ENCODE assay signal across 8 cellular contexts in genomic region chr7:100867040-100867795, GRCh38. TPM values are rescaled to one million over a fixed set of nuclear protein-coding genes. Genes with fewer than 3 reads are reported as not detected.
DNase-seq lines count a peak whose midpoint lies in the region; ATAC-seq, FAIRE-seq and TF ChIP-seq lines count a peak whose summit lies in the region.

TRIP6 (plus strand) TSS chr7:100867387; CDS start chr7:100867498, 111 bp downstream.

- H2AFZ ChIP-seq in SU-DHL-6 (ENCODE audit: low read depth, low read length, severe bottlenecking) (peak within 1 kb of the TSS; percentile 57), GM12878 (ENCODE audit: control insufficient read depth, low read depth, low read length) (peak within 1 kb of the TSS; percentile 35), hepatocyte (peak within 1 kb of the TSS; percentile 20)

- no peak for TF ChIP-seq RAD21 in GM12878 (IDR thresholded peaks at IDR 0.05; ENCODE audit: insufficient read depth, low read depth, low read length)

- SMC1A ChIA-PET in GM12878 (lab: Charles Lee; ENCODE audit: uncharacterized antibody, unreplicated experiment) = interaction anchor here (1.0 kb wide), 1 partner anchor 8 kb away, joined by 3 read pairs; the partner anchor contains the start of gene SRRT

- CTCF ChIA-PET in GM12878 (lab: Yijun Ruan, JAX) = interaction anchor here (1.1 to 1.3 kb wide), 2 partner anchors 15 to 66 kb away, joined by 3 read pairs; partner anchors contain the start of gene SLC12A9

- POLR2A ChIA-PET in GM12878 (lab: Charles Lee) = interaction anchor here (0.6 to 0.8 kb wide), 4 partner anchors 22 to 259 kb away, joined by 3 to 4 read pairs (median 3); partner anchors contain the start of genes MOSPD3, SERPINE1 and UFSP1

- H3K4me3 ChIP-seq in SU-DHL-6 (ENCODE audit: insufficient read depth, low read length, poor library complexity, severe bottlenecking) = peak within 1 kb of the TSS; percentile 55
- H3K4me3 ChIP-seq in GM12878 = peak within 1 kb of the TSS; percentile 94
- H3K4me3 ChIP-seq in hepatocyte = peak within 1 kb of the TSS; percentile 82
- no peak within 1 kb of the TSS for H3K4me3 ChIP-seq in WERI-Rb-1 (ENCODE audit: low read depth, low read length)

- in situ Hi-C loops in GM12878 (cut with MboI) = no loop called here

- WGBS in GM12878 (ENCODE audit: insufficient coverage, insufficient replicate concordance, low lambda C conversion rate, missing lambda C conversion rate) = 3% methylated on average over 40 of the region's 44 CpGs
- WGBS in hepatocyte (ENCODE audit: low lambda C conversion rate, missing lambda C conversion rate) = 2% methylated on average over 36 of the region's 44 CpGs

- TF ChIP-seq EP300 in GM12878 (IDR thresholded peaks at IDR 0.05; ENCODE audit: borderline replicate concordance in 1 of 2, control insufficient read depth in 1 of 2, low read depth in 2 of 2, low read length in 2 of 2) = peak in 1 of 2 experiments; percentile 36; a peak in 1 of 4 replicates

- intact Hi-C loops in GM12878 (cut with micrococcal nuclease; ENCODE audit: unreplicated experiment) = no loop called here

- peak; percentile 23 for DNase-seq in DMS 273 treated with DMSO at 0.1 percent for 48 hours (lab: John Stamatoyannopoulos, UW)
- DNase-seq in GM12878 (ENCODE audit: low read depth, low spot score) = no peak
- peak; percentile 93 for DNase-seq in hepatocyte (ENCODE audit: low spot score)
- DNase-seq in putamen (ENCODE audit: low spot score) = peak; percentile 85
- DNase-seq in D341Med (ENCODE audit: low spot score) = no peak
- DNase-seq in WERI-Rb-1 = no peak

- peak; percentile 74 for TF ChIP-seq POLR2A in GM12878 (IDR thresholded peaks at IDR 0.05; ENCODE audit: low read depth, low read length)

- H3K36me3 ChIP-seq in SU-DHL-6 (ENCODE audit: low read length) (no peaks in the 10 kb centered on the region), GM12878 (ENCODE audit: control insufficient read depth in 2 of 2, insufficient read depth in 2 of 2, low read length in 1 of 2) (peaks cover 0 to 2% of the 10 kb centered on the region in 2 experiments; a peak in 3 of 4 replicates), hepatocyte (replicated peaks; ENCODE audit: insufficient read depth, low read depth) (no peaks in the 10 kb centered on the region), WERI-Rb-1 (no peaks in the 10 kb centered on the region)

- 0 out of 2 replicates have a peak, but pooled peaks cover 8% of the 10 kb centered on the region for H3F3A ChIP-seq in SU-DHL-6 (ENCODE audit: insufficient read depth)

- peak; percentile 54 for ATAC-seq in HG02852 (IDR thresholded peaks at IDR 0.05; ENCODE audit: unreplicated experiment)
- peak; percentile 81 for ATAC-seq in GM12878

- TF ChIP-seq CTCF in SU-DHL-6 (IDR thresholded peaks at IDR 0.05; ENCODE audit: insufficient read depth, low read length, poor library complexity, severe bottlenecking) (no peak), GM12878 (IDR thresholded peaks at IDR 0.05 in 2 of 3, conservative IDR thresholded peaks at IDR 0.05 in 1 of 3; ENCODE audit: control insufficient read depth in 2 of 3, extremely low read depth in 1 of 3, insufficient read depth in 1 of 3, low read depth in 3 of 3, low read length in 3 of 3) (no peak), hepatocyte (IDR thresholded peaks at IDR 0.05; ENCODE audit: poor library complexity) (no peak), WERI-Rb-1 (IDR thresholded peaks at IDR 0.05; ENCODE audit: low read depth, low read length) (no peak)

- RAD21 ChIA-PET in GM12878 (lab: Charles Lee; ENCODE audit: unreplicated experiment) = interaction anchor here (0.9 to 1.3 kb wide), 2 partner anchors 9 to 23 kb away, joined by 3 read pairs; partner anchors contain the start of gene UFSP1

- no peaks in the 10 kb centered on the region for H3K27me3 ChIP-seq in SU-DHL-6 (ENCODE audit: low read length)
- H3K27me3 ChIP-seq in GM12878 (replicated peaks in 1 of 2; ENCODE audit: control insufficient read depth in 2 of 2, insufficient read depth in 2 of 2, low read length in 1 of 2) = no peaks in the 10 kb centered on the region
- no peaks in the 10 kb centered on the region for H3K27me3 ChIP-seq in hepatocyte
- no peaks in the 10 kb centered on the region for H3K27me3 ChIP-seq in WERI-Rb-1 (ENCODE audit: insufficient read depth, low read depth, severe bottlenecking)

- H3K9me2 ChIP-seq in SU-DHL-6 (replicated peaks; ENCODE audit: insufficient read depth, low read length) (no peaks in the 10 kb centered on the region), hepatocyte (replicated peaks; ENCODE audit: insufficient read depth) (no peaks in the 10 kb centered on the region)

- H3K27ac ChIP-seq in SU-DHL-6 (ENCODE audit: low read depth, low read length) (peak within 1 kb of the TSS; percentile 49), GM12878 (ENCODE audit: control insufficient read depth, insufficient read depth) (peak within 1 kb of the TSS; percentile 92), hepatocyte (peak within 1 kb of the TSS; percentile 93), WERI-Rb-1 (no peak within 1 kb of the TSS)

- no peak for FAIRE-seq in GM12878 (lab: Jason Lieb, UNC)

- BruUV-seq in GM12878 (replicated peaks; lab: Mats Ljungman, UMichigan) = TSS peak; percentile 86

- no peaks in the 10 kb centered on the region for H3K79me2 ChIP-seq in SU-DHL-6 (ENCODE audit: insufficient read depth, low read length)
- H3K79me2 ChIP-seq in GM12878 (ENCODE audit: control insufficient read depth, insufficient read depth, low read length) = peaks cover 22% of the 10 kb centered on the region
- peaks cover 33% of the 10 kb centered on the region for H3K79me2 ChIP-seq in hepatocyte

- H3K4me2 ChIP-seq in SU-DHL-6 (ENCODE audit: low read depth, low read length, poor library complexity, severe bottlenecking) (peak within 1 kb of the TSS; percentile 56), GM12878 (ENCODE audit: control insufficient read depth, insufficient read depth) (peak within 1 kb of the TSS; percentile 72), hepatocyte (peak within 1 kb of the TSS; percentile 99)

- peaks cover 4% of the 10 kb centered on the region for H3K4me1 ChIP-seq in GM12878 (ENCODE audit: control insufficient read depth, insufficient read depth, low read length)
- H3K4me1 ChIP-seq in hepatocyte (ENCODE audit: insufficient read depth) = peaks cover 14% of the 10 kb centered on the region

- H3K9me3 ChIP-seq in SU-DHL-6 (ENCODE audit: insufficient read depth, low read length) (no peaks in the 10 kb centered on the region), GM12878 (replicated peaks; ENCODE audit: control insufficient read depth, insufficient read depth, low read length) (no peaks in the 10 kb centered on the region), hepatocyte (ENCODE audit: low read depth) (no peaks in the 10 kb centered on the region), WERI-Rb-1 (ENCODE audit: severe bottlenecking) (no peaks in the 10 kb centered on the region)

- no peaks in the 10 kb centered on the region for H4K20me1 ChIP-seq in SU-DHL-6 (ENCODE audit: low read depth, low read length)
- no peaks in the 10 kb centered on the region for H4K20me1 ChIP-seq in GM12878 (ENCODE audit: control insufficient read depth, insufficient read depth)
- H4K20me1 ChIP-seq in hepatocyte (ENCODE audit: insufficient read depth, poor library complexity, severe bottlenecking) = no peaks in the 10 kb centered on the region

- H3K9ac ChIP-seq in SU-DHL-6 (ENCODE audit: low read length) (peak within 1 kb of the TSS; percentile 72), GM12878 (ENCODE audit: control insufficient read depth, insufficient read depth, low read length) (peak within 1 kb of the TSS; percentile 95)

TF ChIP-seq in GM12878, 131 proteins besides CTCF, POLR2A, EP300 and RAD21 (continues in another document):
- TF ChIP-seq ZNF384 (IDR thresholded peaks at IDR 0.05; ENCODE audit: borderline replicate concordance, low read depth, low read length) = peak; percentile 41; the same call in 1 of the 2 replicates
- 0 out of 2 replicates have a peak, but pooled peaks have one; percentile 17 for TF ChIP-seq BACH1 (IDR thresholded peaks at IDR 0.05; ENCODE audit: borderline replicate concordance)
- no peak for TF ChIP-seq RUNX3 (IDR thresholded peaks at IDR 0.05; ENCODE audit: low read length)
- TF ChIP-seq NFXL1 (IDR thresholded peaks at IDR 0.05; ENCODE audit: borderline replicate concordance) = no peak
- TF ChIP-seq CHD2 (IDR thresholded peaks at IDR 0.05; ENCODE audit: borderline replicate concordance, low read depth, low read length) = 0 out of 2 replicates have a peak, but pooled peaks have one; percentile 44
- TF ChIP-seq HDAC6 (IDR thresholded peaks at IDR 0.05; ENCODE audit: unreplicated experiment) = no peak
- peak; percentile 100 for TF ChIP-seq ATF7 (IDR thresholded peaks at IDR 0.05; ENCODE audit: low read depth)
- TF ChIP-seq ZNF622 (IDR thresholded peaks at IDR 0.05) = no peak
- no peak for TF ChIP-seq FOS (IDR thresholded peaks at IDR 0.05; ENCODE audit: borderline replicate concordance, extremely low read depth, insufficient read length)
- no peak; the same call in 2 of the 3 replicates for TF ChIP-seq POU2F2 (IDR thresholded peaks at IDR 0.05; ENCODE audit: borderline replicate concordance, low read depth, low read length)
- no peak for TF ChIP-seq SIX5 (IDR thresholded peaks at IDR 0.05; ENCODE audit: low read depth, low read length, severe bottlenecking)
- TF ChIP-seq IKZF1 (conservative IDR thresholded peaks at IDR 0.05) = peak; percentile 83

RNA-seq across cellular contexts. Expression of gene TRIP6, which starts in this region (rescaled TPM):
- total RNA-seq in GM12878 (2013; cell fraction: nucleolus; rRNA removed) = 23.7 and 24.0 TPM in 2 replicates
- 26.4 and 32.3 TPM in 2 replicates for total RNA-seq in GM12878 (2014; rRNA removed)
- total RNA-seq in GM12878 (2014; rRNA removed; fragmentation: Illumina TruSeq; extraction: Trizol) = 15.4 and 16.2 TPM in 2 replicates
- 45.3 and 47.4 TPM in 2 replicates for total RNA-seq in GM12878 (2021)
- polyA plus RNA-seq in GM12878 (2011; ENCODE audit: low read depth) = 10.0 TPM
- polyA plus RNA-seq in GM12878 (2011; rRNA removed) = 14.2 and 21.3 TPM in 2 replicates
- polyA plus RNA-seq in GM12878 (2011; cell fraction: cytosol; rRNA removed) = 24.6 and 35.7 TPM in 2 replicates
- 37.9 and 42.2 TPM in 2 replicates for polyA plus RNA-seq in GM12878 (2011; cell fraction: nucleus; rRNA removed)
- polyA plus RNA-seq in GM12878 (2012) = 29.8 and 31.4 TPM in 2 replicates
- polyA plus RNA-seq in GM12878 (2014; fragmentation: Illumina TruSeq; extraction: Trizol) = 1.7 and 8.5 TPM in 2 replicates
- polyA plus RNA-seq in GM12878 (2014; fragmentation: Nextera tagmentation; extraction: Ambion mirVana) = 1 to 10 TPM; 2.5 to 7.1 TPM
- 36.6 and 40.3 TPM in 2 replicates for polyA plus RNA-seq in GM12878 (2014; rRNA removed)
- polyA plus RNA-seq in GM12878 (2016; fragmentation: Nextera tagmentation; extraction: Ambion mirVana) = 10 to 100 TPM; 29.7 to 36.5 TPM
- 12.7 and 22.8 TPM in 2 replicates for polyA minus RNA-seq in GM12878 (2011; rRNA and poly(A)+ RNA removed)
- 7.1 and 9.1 TPM in 2 replicates for polyA minus RNA-seq in GM12878 (2011; cell fraction: cytosol; rRNA and poly(A)+ RNA removed)
- 12.3 and 19.0 TPM in 2 replicates for polyA minus RNA-seq in GM12878 (2011; cell fraction: nucleus; rRNA and poly(A)+ RNA removed)
- total RNA-seq in hepatocyte = 54.0 and 57.5 TPM in 2 replicates
- 70.3 and 98.9 TPM in 2 replicates for polyA plus RNA-seq in hepatocyte

Comparison
In these comparisons a context has a peak if more than half of its experiments do, and no peak if none do; other contexts are left out.
1. DNase-seq: peak in DMS 273 treated with DMSO at 0.1 percent for 48 hours (single experiment), hepatocyte (single experiment) and putamen (single experiment); none in GM12878 (single experiment), D341Med (single experiment) and WERI-Rb-1 (single experiment).
2. Peak in every context shown above with its lines, with median percentiles within 50 percentile points of each other: H2AFZ ChIP-seq and H3K4me2 ChIP-seq.